In the genomic region with DNA sequence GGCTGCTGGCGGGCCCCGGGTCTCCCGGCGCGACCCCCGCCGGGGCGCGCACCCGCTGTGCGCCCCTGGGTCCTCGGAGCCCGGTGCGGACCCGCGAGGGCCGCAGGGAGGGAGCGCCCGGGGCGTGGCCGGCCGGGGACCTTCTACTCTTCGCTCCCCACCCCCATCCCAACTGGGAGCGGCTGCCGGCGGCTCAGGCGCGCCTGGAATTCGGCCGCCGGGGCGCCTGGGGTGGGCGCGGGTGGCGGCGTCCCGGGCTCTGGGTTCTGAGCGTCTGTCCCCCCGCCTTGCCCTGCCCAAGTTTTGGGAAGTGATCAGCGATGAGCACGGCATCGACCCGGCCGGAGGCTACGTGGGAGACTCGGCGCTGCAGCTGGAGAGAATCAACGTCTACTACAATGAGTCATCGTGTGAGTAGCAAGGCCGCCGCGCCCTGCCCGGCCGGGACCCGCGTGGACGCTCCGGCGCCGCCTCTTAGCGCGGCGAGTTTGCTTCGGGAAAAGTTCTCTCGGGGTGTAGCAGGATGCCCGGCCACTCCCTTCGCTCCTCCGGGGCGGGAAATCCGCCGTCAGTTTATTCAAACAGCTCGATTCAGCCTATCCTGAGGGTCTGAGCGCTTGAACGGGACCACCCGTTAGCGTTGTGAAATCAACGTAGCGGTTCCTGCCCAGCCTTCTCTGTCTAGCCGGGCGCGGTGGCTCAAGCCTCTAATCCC, we compare ENCODE assay signal across 1 cellular context.
TF ChIP-seq lines count a peak whose summit lies in the region.

No MANE protein-coding gene starts in this region.

TF ChIP-seq in K562, 482 proteins besides CTCF, POLR2A, EP300 and RAD21 (continued from another document and continues in another):
- TF ChIP-seq ZNF551 (CRISPR knock-in tag; IDR thresholded peaks at IDR 0.05) (no peak), E2F1 (CRISPR knock-in tag; IDR thresholded peaks at IDR 0.05) (no peak), PRMT5 (CRISPR knock-in tag; IDR thresholded peaks at IDR 0.05) (no peak), ZNF121 (CRISPR knock-in tag; conservative IDR thresholded peaks at IDR 0.05) (no peak), TOE1 (IDR thresholded peaks at IDR 0.05; ENCODE audit: borderline replicate concordance) (no peak), TOE1 (CRISPR knock-in tag; IDR thresholded peaks at IDR 0.05; ENCODE audit: borderline replicate concordance, low read depth) (no peak), ZBTB43 (CRISPR knock-in tag; IDR thresholded peaks at IDR 0.05) (no peak), KAT2B (IDR thresholded peaks at IDR 0.05; ENCODE audit: low read depth, low read length) (no peak), EWSR1 (IDR thresholded peaks at IDR 0.05; ENCODE audit: borderline replicate concordance, low read depth, partially characterized antibody) (no peak), ZBTB40 (IDR thresholded peaks at IDR 0.05) (no peak), ZBTB40 (CRISPR knock-in tag; IDR thresholded peaks at IDR 0.05) (no peak), ZFPM2 (CRISPR knock-in tag; IDR thresholded peaks at IDR 0.05) (no peak), ZNF311 (CRISPR knock-in tag; IDR thresholded peaks at IDR 0.05) (no peak), CHD1 (IDR thresholded peaks at IDR 0.05; ENCODE audit: low read length) (peak; percentile 75), CAMTA2 (CRISPR knock-in tag; conservative IDR thresholded peaks at IDR 0.05) (no peak), U2AF1 (optimal IDR thresholded peaks at IDR 0.05; ENCODE audit: low read depth, low read length) (no peak), RBFOX2 (IDR thresholded peaks at IDR 0.05; ENCODE audit: low read depth, low read length) (peak; percentile 88), SRSF9 (IDR thresholded peaks at IDR 0.05; ENCODE audit: borderline replicate concordance, low read depth, low read length) (no peak), BCLAF1 (IDR thresholded peaks at IDR 0.05; ENCODE audit: borderline replicate concordance in 1 of 2, control insufficient read depth in 1 of 2, low read depth in 2 of 2, low read length in 1 of 2) (no peak), NR2C2 (CRISPR knock-in tag; IDR thresholded peaks at IDR 0.05) (no peak), NR2C2 (tag; IDR thresholded peaks at IDR 0.05) (no peak; the same call in 1 of the 2 replicates), MTF1 (CRISPR knock-in tag; IDR thresholded peaks at IDR 0.05; ENCODE audit: borderline replicate concordance) (no peak), ZC3H4 (CRISPR knock-in tag; IDR thresholded peaks at IDR 0.05; ENCODE audit: borderline replicate concordance) (no peak), ARID3A (IDR thresholded peaks at IDR 0.05; ENCODE audit: borderline replicate concordance, low read depth, low read length) (no peak), ZNF57 (CRISPR knock-in tag; IDR thresholded peaks at IDR 0.05) (no peak), ZNF436 (CRISPR knock-in tag; IDR thresholded peaks at IDR 0.05) (no peak), ZNF561 (CRISPR knock-in tag; conservative IDR thresholded peaks at IDR 0.05) (no peak), SRSF3 (IDR thresholded peaks at IDR 0.05; ENCODE audit: insufficient read depth, low read length) (no peak), ZNF212 (CRISPR knock-in tag; IDR thresholded peaks at IDR 0.05) (no peak), STAT6 (CRISPR knock-in tag; IDR thresholded peaks at IDR 0.05) (no peak)
- TF ChIP-seq, protein P1, sequence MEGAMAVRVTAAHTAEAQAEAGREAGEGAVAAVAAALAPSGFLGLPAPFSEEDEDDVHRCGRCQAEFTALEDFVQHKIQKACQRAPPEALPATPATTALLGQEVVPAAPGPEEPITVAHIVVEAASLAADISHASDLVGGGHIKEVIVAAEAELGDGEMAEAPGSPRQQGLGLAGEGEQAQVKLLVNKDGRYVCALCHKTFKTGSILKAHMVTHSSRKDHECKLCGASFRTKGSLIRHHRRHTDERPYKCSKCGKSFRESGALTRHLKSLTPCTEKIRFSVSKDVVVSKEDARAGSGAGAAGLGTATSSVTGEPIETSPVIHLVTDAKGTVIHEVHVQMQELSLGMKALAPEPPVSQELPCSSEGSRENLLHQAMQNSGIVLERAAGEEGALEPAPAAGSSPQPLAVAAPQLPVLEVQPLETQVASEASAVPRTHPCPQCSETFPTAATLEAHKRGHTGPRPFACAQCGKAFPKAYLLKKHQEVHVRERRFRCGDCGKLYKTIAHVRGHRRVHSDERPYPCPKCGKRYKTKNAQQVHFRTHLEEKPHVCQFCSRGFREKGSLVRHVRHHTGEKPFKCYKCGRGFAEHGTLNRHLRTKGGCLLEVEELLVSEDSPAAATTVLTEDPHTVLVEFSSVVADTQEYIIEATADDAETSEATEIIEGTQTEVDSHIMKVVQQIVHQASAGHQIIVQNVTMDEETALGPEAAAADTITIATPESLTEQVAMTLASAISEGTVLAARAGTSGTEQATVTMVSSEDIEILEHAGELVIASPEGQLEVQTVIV (CRISPR knock-in tag; IDR thresholded peaks at IDR 0.05; ENCODE audit: borderline replicate concordance), result no peak
